ENCODE assay signal across 28 cellular contexts in the genomic region with DNA sequence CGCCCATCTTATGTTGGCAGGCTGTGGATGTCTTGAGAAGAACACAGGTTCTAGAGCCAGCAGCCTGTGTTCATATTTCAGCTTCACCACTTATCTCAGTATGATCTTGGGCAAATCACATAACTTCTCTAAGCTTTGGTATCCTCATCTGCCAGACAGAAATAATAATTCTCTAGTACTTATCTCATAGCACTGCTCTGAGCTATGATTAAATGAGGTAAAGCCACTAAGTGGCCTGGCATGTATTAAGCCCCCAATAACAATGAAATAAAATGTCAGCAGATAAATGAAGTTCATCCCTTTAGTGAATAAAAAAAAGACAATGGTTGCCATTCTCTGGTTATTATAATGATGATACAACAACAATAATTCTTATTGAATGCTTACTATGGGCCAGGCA.
"Had no signal": no experiment of that assay in that cellular context is flagged by ENCODE, and none has a peak within 500 bp of the region (broad histone marks: within the 10 kb centered on the region; RNA-seq: fewer than 3 reads in every experiment).

No MANE protein-coding gene starts in this region.

- DNase-seq: stimulated activated CD4-positive, alpha-beta T cell treated with anti-CD3 and anti-CD28 coated beads, Interleukin-2, amount 100 ng/mL, for 48 hours; stimulated activated CD4-positive, alpha-beta T cell treated with anti-CD3 and anti-CD28 coated beads, Interleukin-4, amount 100 ng/mL, for 1 hour; stimulated activated CD4-positive, alpha-beta T cell treated with anti-CD3 and anti-CD28 coated beads, Interleukin-4, amount 100 ng/mL, for 24 hours; stimulated activated CD4-positive, alpha-beta T cell treated with anti-CD3 and anti-CD28 coated beads, Interleukin-4, amount 100 ng/mL, for 4 hours; stimulated activated CD8-positive, alpha-beta memory T cell treated with anti-CD3 and anti-CD28 coated beads, Interleukin-4, amount 100 ng/mL, for 48 hours; stimulated activated naive B cell treated with anti-CD40 and anti-IgM and Interleukin-4, amounts not matched to agents 10 μg/mL and 1 μg/mL and 100 μg/mL, for 72 hours; stimulated activated naive CD4-positive, alpha-beta T cell; stimulated activated naive CD4-positive, alpha-beta T cell treated with Interleukin-2 at 50 U/mL for 16 hours; stimulated activated naive CD8-positive, alpha-beta T cell treated with anti-CD3 and anti-CD28 coated beads, Interleukin-15, amount 100 ng/mL, for 72 hours; stimulated activated naive CD8-positive, alpha-beta T cell treated with anti-CD3 and anti-CD28 coated beads, Interleukin-15, Interleukin-2, amounts not matched to agents 100 U/mL and 50 U/mL, for 24 hours; stomach; substantia nigra; testis; thyroid gland; tibial artery; transverse colon; trophoblast cell; upper lobe of left lung; upper lobe of right lung; uterus had no signal

- H3K36me3 ChIP-seq: stomach, suprapubic skin, thoracic aorta, thyroid gland, tibial artery, tibial nerve, transverse colon, upper lobe of left lung, upper lobe of right lung, uterus, vagina had no signal

- H3K27me3 Mint-ChIP-seq: stimulated activated memory B cell treated with anti-CD40 and anti-IgM and Interleukin-4, amounts not matched to agents 10 μg/mL and 1 μg/mL and 100 μg/mL, for 72 hours; type B pancreatic cell had no signal

- H3K4me3 ChIP-seq: stomach, suprapubic skin, testis, thoracic aorta, thyroid gland, tibial artery, tibial nerve, transverse colon, upper lobe of left lung, upper lobe of right lung, uterus, vagina had no signal

- H3K27ac ChIP-seq: stomach, suprapubic skin, testis, thoracic aorta, thyroid gland, tibial artery, tibial nerve, transverse colon, upper lobe of left lung, upper lobe of right lung, uterus, vagina had no signal

- H3K27ac Mint-ChIP-seq: stimulated activated effector memory CD8-positive, alpha-beta T cell treated with anti-CD3 and anti-CD28 coated beads, Interleukin-12 subunit alpha, Interleukin-12 subunit beta, amount 100 ng/mL, for 72 hours; stimulated activated memory B cell treated with anti-CD40 and anti-IgM and Interleukin-4, amounts not matched to agents 10 μg/mL and 1 μg/mL and 100 μg/mL, for 72 hours; stimulated activated naive B cell treated with anti-CD40 and anti-IgM and Interleukin-4, amounts not matched to agents 10 μg/mL and 1 μg/mL and 100 μg/mL, for 72 hours; stimulated activated naive CD8-positive, alpha-beta T cell treated with anti-CD3 and anti-CD28 coated beads, Interleukin-15, amount 100 ng/mL, for 72 hours; stimulated activated naive CD8-positive, alpha-beta T cell treated with anti-CD3 and anti-CD28 coated beads, Interleukin-15, Interleukin-2, amounts not matched to agents 100 ng/mL and 50 ng/mL, for 24 hours; type B pancreatic cell had no signal

- H3K4me1 Mint-ChIP-seq: stimulated activated effector memory CD8-positive, alpha-beta T cell treated with anti-CD3 and anti-CD28 coated beads, Interleukin-12 subunit alpha, Interleukin-12 subunit beta, amount 100 ng/mL, for 72 hours; stimulated activated memory B cell treated with anti-CD40 and anti-IgM and Interleukin-4, amounts not matched to agents 10 μg/mL and 1 μg/mL and 100 μg/mL, for 72 hours; stimulated activated naive CD8-positive, alpha-beta T cell treated with anti-CD3 and anti-CD28 coated beads, Interleukin-15, amount 100 ng/mL, for 72 hours had no signal

- H3K36me3 Mint-ChIP-seq: stimulated activated effector memory CD8-positive, alpha-beta T cell treated with anti-CD3 and anti-CD28 coated beads, Interleukin-12 subunit alpha, Interleukin-12 subunit beta, amount 100 ng/mL, for 72 hours; stimulated activated memory B cell treated with anti-CD40 and anti-IgM and Interleukin-4, amounts not matched to agents 10 μg/mL and 1 μg/mL and 100 μg/mL, for 72 hours; stimulated activated naive B cell treated with anti-CD40 and anti-IgM and Interleukin-4, amounts not matched to agents 10 μg/mL and 1 μg/mL and 100 μg/mL, for 72 hours; type B pancreatic cell had no signal

- H3K4me3 Mint-ChIP-seq: stimulated activated effector memory CD8-positive, alpha-beta T cell treated with anti-CD3 and anti-CD28 coated beads, Interleukin-12 subunit alpha, Interleukin-12 subunit beta, amount 100 ng/mL, for 72 hours; stimulated activated memory B cell treated with anti-CD40 and anti-IgM and Interleukin-4, amounts not matched to agents 10 μg/mL and 1 μg/mL and 100 μg/mL, for 72 hours; stimulated activated naive B cell treated with anti-CD40 and anti-IgM and Interleukin-4, amounts not matched to agents 10 μg/mL and 1 μg/mL and 100 μg/mL, for 72 hours; stimulated activated naive CD8-positive, alpha-beta T cell treated with anti-CD3 and anti-CD28 coated beads, Interleukin-15, amount 100 ng/mL, for 72 hours; stimulated activated naive CD8-positive, alpha-beta T cell treated with anti-CD3 and anti-CD28 coated beads, Interleukin-15, Interleukin-2, amounts not matched to agents 100 ng/mL and 50 ng/mL, for 24 hours; type B pancreatic cell had no signal

- H3K27me3 ChIP-seq: stomach, suprapubic skin, testis, thyroid gland, tibial artery, tibial nerve, transverse colon, upper lobe of left lung, upper lobe of right lung, uterus, vagina had no signal

- H3K4me1 ChIP-seq: stomach, testis, thyroid gland, tibial artery, tibial nerve, transverse colon, upper lobe of left lung, upper lobe of right lung, uterus, vagina had no signal

- H3K9me3 ChIP-seq: stomach, suprapubic skin, testis, thoracic aorta, thyroid gland, tibial artery, tibial nerve, transverse colon, upper lobe of left lung, upper lobe of right lung, uterus, vagina had no signal

- H3K9me3 Mint-ChIP-seq: stimulated activated effector memory CD8-positive, alpha-beta T cell treated with anti-CD3 and anti-CD28 coated beads, Interleukin-12 subunit alpha, Interleukin-12 subunit beta, amount 100 ng/mL, for 72 hours; stimulated activated memory B cell treated with anti-CD40 and anti-IgM and Interleukin-4, amounts not matched to agents 10 μg/mL and 1 μg/mL and 100 μg/mL, for 72 hours; stimulated activated naive CD8-positive, alpha-beta T cell treated with anti-CD3 and anti-CD28 coated beads, Interleukin-15, Interleukin-2, amounts not matched to agents 100 ng/mL and 50 ng/mL, for 24 hours had no signal

- ATAC-seq: stimulated activated effector memory CD8-positive, alpha-beta T cell treated with anti-CD3 and anti-CD28 coated beads, Interleukin-12 subunit alpha, Interleukin-12 subunit beta, amount 100 ng/mL, for 72 hours; stimulated activated memory B cell treated with anti-CD40 and anti-IgM and Interleukin-4, amounts not matched to agents 10 μg/mL and 1 μg/mL and 100 μg/mL, for 72 hours; stimulated activated naive B cell treated with anti-CD40 and anti-IgM and Interleukin-4, amounts not matched to agents 10 μg/mL and 1 μg/mL and 100 μg/mL, for 72 hours; stimulated activated naive CD8-positive, alpha-beta T cell treated with anti-CD3 and anti-CD28 coated beads, Interleukin-15, amount 100 ng/mL, for 72 hours; stimulated activated naive CD8-positive, alpha-beta T cell treated with anti-CD3 and anti-CD28 coated beads, Interleukin-15, Interleukin-2, amounts not matched to agents 100 U/mL and 50 U/mL, for 24 hours; upper lobe of right lung had no signal
